ENCODE assay signal across 13 cellular contexts in genomic region chr9:98007251-98007928, GRCh38. TPM values are rescaled to one million over a fixed set of nuclear protein-coding genes. Genes with fewer than 3 reads are reported as not detected.
DNase-seq lines count a peak whose midpoint lies in the region; ATAC-seq and TF ChIP-seq lines count a peak whose summit lies in the region.
"Had no signal": no experiment of that assay in that cellular context is flagged by ENCODE, and none has a peak within 500 bp of the region (broad histone marks: within the 10 kb centered on the region; RNA-seq: fewer than 3 reads in every experiment).

No MANE protein-coding gene starts in this region.

- POLR2A ChIA-PET in naive thymus-derived CD8-positive, alpha-beta T cell (lab: Charles Lee) = interaction anchor here (1.1 to 1.5 kb wide), 2 partner anchors 10 to 15 kb away, joined by 3 to 4 read pairs; no protein-coding TSS in a partner anchor

- H3K4me3 Mint-ChIP-seq in activated CD8-positive, alpha-beta memory T cell treated with anti-CD3 and anti-CD28 coated beads, Interleukin-2, amount 10 ng/mL, durations not matched to agents 7 days and 5 days = no peak overlapping the region
- no peak overlapping the region for H3K4me3 Mint-ChIP-seq in stimulated activated effector memory CD8-positive, alpha-beta T cell treated with anti-CD3 and anti-CD28 coated beads, Interleukin-12 subunit alpha, Interleukin-12 subunit beta, amount 100 ng/mL, for 72 hours
- no peak overlapping the region for H3K4me3 Mint-ChIP-seq in naive thymus-derived CD8-positive, alpha-beta T cell

- H3K36me3 ChIP-seq in H7 (replicated peaks; ENCODE audit: control insufficient read depth, insufficient read depth, low read length) = peaks cover 36% of the 10 kb centered on the region

- H3K27me3 ChIP-seq in H7 (ENCODE audit: control insufficient read depth, insufficient read depth, low read length) = no peaks in the 10 kb centered on the region
- H3K27me3 ChIP-seq: spleen, tibial artery had no signal

- peaks cover 29% of the 10 kb centered on the region for H3K4me1 Mint-ChIP-seq in activated CD8-positive, alpha-beta memory T cell treated with anti-CD3 and anti-CD28 coated beads, Interleukin-2, amount 10 ng/mL, durations not matched to agents 7 days and 5 days
- peaks cover 20% of the 10 kb centered on the region for H3K4me1 Mint-ChIP-seq in stimulated activated effector memory CD8-positive, alpha-beta T cell treated with anti-CD3 and anti-CD28 coated beads, Interleukin-12 subunit alpha, Interleukin-12 subunit beta, amount 100 ng/mL, for 72 hours
- peaks cover 24 to 47% (median 30%) of the 10 kb centered on the region in 4 donors for H3K4me1 Mint-ChIP-seq in naive thymus-derived CD8-positive, alpha-beta T cell

- H3K27me3 Mint-ChIP-seq in activated CD8-positive, alpha-beta memory T cell treated with anti-CD3 and anti-CD28 coated beads, Interleukin-2, amount 10 ng/mL, durations not matched to agents 7 days and 5 days = no peaks in the 10 kb centered on the region
- no peaks in the 10 kb centered on the region for H3K27me3 Mint-ChIP-seq in naive thymus-derived CD8-positive, alpha-beta T cell

- TF ChIP-seq CTCF in NB4 (IDR thresholded peaks at IDR 0.05; ENCODE audit: low read depth, low read length) (no peak), choroid plexus epithelial cell (conservative IDR thresholded peaks at IDR 0.05; ENCODE audit: low read depth, low read length) (no peak)

- no peak for TF ChIP-seq POLR2A in NB4 (IDR thresholded peaks at IDR 0.05; ENCODE audit: extremely low read depth, insufficient read length)

- CTCF ChIA-PET in activated CD8-positive, alpha-beta memory T cell treated with anti-CD3 and anti-CD28 coated beads, Interleukin-2, amount 10 ng/mL, durations not matched to agents 7 days and 5 days (lab: Charles Lee) = interaction anchor here (1.0 to 1.7 kb wide), 5 partner anchors 10 to 24 kb away, joined by 3 to 7 read pairs (median 5); partner anchors contain the start of gene ANP32B

- H3K9me3 Mint-ChIP-seq in activated CD8-positive, alpha-beta memory T cell treated with anti-CD3 and anti-CD28 coated beads, Interleukin-2, amount 10 ng/mL, durations not matched to agents 7 days and 5 days (ENCODE audit: low read depth) = no peaks in the 10 kb centered on the region
- no peaks in the 10 kb centered on the region for H3K9me3 Mint-ChIP-seq in stimulated activated effector memory CD8-positive, alpha-beta T cell treated with anti-CD3 and anti-CD28 coated beads, Interleukin-12 subunit alpha, Interleukin-12 subunit beta, amount 100 ng/mL, for 72 hours
- no peaks in the 10 kb centered on the region for H3K9me3 Mint-ChIP-seq in naive thymus-derived CD8-positive, alpha-beta T cell

- H3K36me3 Mint-ChIP-seq in activated CD8-positive, alpha-beta memory T cell treated with anti-CD3 and anti-CD28 coated beads, Interleukin-2, amount 10 ng/mL, durations not matched to agents 7 days and 5 days = peaks cover 72% of the 10 kb centered on the region
- H3K36me3 Mint-ChIP-seq in stimulated activated effector memory CD8-positive, alpha-beta T cell treated with anti-CD3 and anti-CD28 coated beads, Interleukin-12 subunit alpha, Interleukin-12 subunit beta, amount 100 ng/mL, for 72 hours = peaks cover 100% of the 10 kb centered on the region
- peaks cover 0 to 95% (median 22%) of the 10 kb centered on the region in 3 donors for H3K36me3 Mint-ChIP-seq in naive thymus-derived CD8-positive, alpha-beta T cell

- H3K4me3 ChIP-seq in NB4 (ENCODE audit: low read depth, low read length) (no peak overlapping the region), choroid plexus epithelial cell (ENCODE audit: low read depth, low read length) (no peak overlapping the region), H7 (ENCODE audit: insufficient read depth, low read depth, low read length) (no peak overlapping the region)
- H3K4me3 ChIP-seq: spleen, tibial artery had no signal

- no peak for DNase-seq in activated CD8-positive, alpha-beta memory T cell treated with anti-CD3 and anti-CD28 coated beads, Interleukin-2, amount 10 ng/mL, durations not matched to agents 7 days and 5 days
- DNase-seq in activated CD8-positive, alpha-beta memory T cell treated with anti-CD3 and anti-CD28 coated beads for 24 hours = no peak
- peak; percentile 54 for DNase-seq in NB4 (ENCODE audit: low read depth)
- peak; percentile 22 for DNase-seq in choroid plexus epithelial cell (ENCODE audit: low read depth)
- DNase-seq in stimulated activated effector memory CD8-positive, alpha-beta T cell treated with anti-CD3 and anti-CD28 coated beads, Interleukin-12 subunit alpha, Interleukin-12 subunit beta, amount 100 ng/mL, for 72 hours (ENCODE audit: low spot score in 2 of 2) = no peak
- DNase-seq in naive thymus-derived CD8-positive, alpha-beta T cell = no peak
- DNase-seq in H7 = no peak
- DNase-seq: amniotic stem cell, NCI-H524 treated with DMSO at 0.1 percent for 48 hours, occipital lobe, spleen, tibial artery had no signal

- ATAC-seq in activated CD8-positive, alpha-beta memory T cell treated with anti-CD3 and anti-CD28 coated beads, Interleukin-2, amount 10 ng/mL, durations not matched to agents 7 days and 5 days = peak; percentile 77
- peak; percentile 79 for ATAC-seq in stimulated activated effector memory CD8-positive, alpha-beta T cell treated with anti-CD3 and anti-CD28 coated beads, Interleukin-12 subunit alpha, Interleukin-12 subunit beta, amount 100 ng/mL, for 72 hours
- ATAC-seq in GM21390 (IDR thresholded peaks at IDR 0.05; ENCODE audit: unreplicated experiment) = no peak
- no peak for ATAC-seq in naive thymus-derived CD8-positive, alpha-beta T cell

- peak overlapping the region; percentile 60 for H3K27ac Mint-ChIP-seq in activated CD8-positive, alpha-beta memory T cell treated with anti-CD3 and anti-CD28 coated beads, Interleukin-2, amount 10 ng/mL, durations not matched to agents 7 days and 5 days
- peak overlapping the region; percentile 50 for H3K27ac Mint-ChIP-seq in stimulated activated effector memory CD8-positive, alpha-beta T cell treated with anti-CD3 and anti-CD28 coated beads, Interleukin-12 subunit alpha, Interleukin-12 subunit beta, amount 100 ng/mL, for 72 hours
- H3K27ac Mint-ChIP-seq in naive thymus-derived CD8-positive, alpha-beta T cell = peak overlapping the region in 5 of 10 donors; percentile 4 to 78 (median 43)

RNA-seq across cellular contexts. Expression of gene ANP32B, which starts 24.2 kb away (rescaled TPM):
- 100 to 1,000 TPM; 299 to 301 TPM for total RNA-seq in activated CD8-positive, alpha-beta memory T cell treated with anti-CD3 and anti-CD28 coated beads, Interleukin-2, amount 10 ng/mL, durations not matched to agents 7 days and 5 days
- 100 to 1,000 TPM; 200 to 205 TPM for total RNA-seq in naive thymus-derived CD8-positive, alpha-beta T cell
- polyA plus RNA-seq in naive thymus-derived CD8-positive, alpha-beta T cell = 100 to 1,000 TPM in 2 of 3 donors, 10 to 100 TPM in 1; 87.8 to 110 (median 108) TPM
- total RNA-seq in H7 (2014; rRNA removed; shearing (Covaris generic)) = 6.7 and 10.6 TPM in 2 replicates

RNA-seq across cellular contexts. Expression of gene NANS, which starts 49.1 kb away (rescaled TPM):
- 10 to 100 TPM; 35.5 to 47.8 TPM for total RNA-seq in activated CD8-positive, alpha-beta memory T cell treated with anti-CD3 and anti-CD28 coated beads, Interleukin-2, amount 10 ng/mL, durations not matched to agents 7 days and 5 days
- total RNA-seq in naive thymus-derived CD8-positive, alpha-beta T cell = 10 to 100 TPM; 15.0 to 15.7 TPM
- 10 to 100 TPM; 28.9 to 32.4 (median 30.9) TPM for polyA plus RNA-seq in naive thymus-derived CD8-positive, alpha-beta T cell
- 67.0 and 68.9 TPM in 2 replicates for total RNA-seq in H7 (2014; rRNA removed; shearing (Covaris generic))

Comparison
In these comparisons a context has a peak if more than half of its experiments do, and no peak if none do; other contexts are left out.
1. ATAC-seq: peak in activated CD8-positive, alpha-beta memory T cell treated with anti-CD3 and anti-CD28 coated beads, Interleukin-2, amount 10 ng/mL, durations not matched to agents 7 days and 5 days (single experiment) and stimulated activated effector memory CD8-positive, alpha-beta T cell treated with anti-CD3 and anti-CD28 coated beads, Interleukin-12 subunit alpha, Interleukin-12 subunit beta, amount 100 ng/mL, for 72 hours (single experiment); none in GM21390 (single experiment) and naive thymus-derived CD8-positive, alpha-beta T cell (0 of 2).
2. DNase-seq: peak in NB4 (single experiment) and choroid plexus epithelial cell (single experiment); none in activated CD8-positive, alpha-beta memory T cell treated with anti-CD3 and anti-CD28 coated beads, Interleukin-2, amount 10 ng/mL, durations not matched to agents 7 days and 5 days (single experiment), activated CD8-positive, alpha-beta memory T cell treated with anti-CD3 and anti-CD28 coated beads for 24 hours (single experiment), stimulated activated effector memory CD8-positive, alpha-beta T cell treated with anti-CD3 and anti-CD28 coated beads, Interleukin-12 subunit alpha, Interleukin-12 subunit beta, amount 100 ng/mL, for 72 hours (0 of 2), naive thymus-derived CD8-positive, alpha-beta T cell (0 of 10) and H7 (single experiment).
3. RNA of gene ANP32B, which starts 24.2 kb away (total RNA-seq): 299 to 301 TPM in activated CD8-positive, alpha-beta memory T cell treated with anti-CD3 and anti-CD28 coated beads, Interleukin-2, amount 10 ng/mL, durations not matched to agents 7 days and 5 days and 200 to 205 TPM in naive thymus-derived CD8-positive, alpha-beta T cell; 6.7 to 10.6 TPM in H7; every median in the first group is over 10 times any median in the second.